19 cellular contexts compared by ENCODE assay signal in genomic region chr16:12462690-12463646, GRCh38.
DNase-seq lines count a peak whose midpoint lies in the region; ATAC-seq and TF ChIP-seq lines count a peak whose summit lies in the region.
"Had no signal": no experiment of that assay in that cellular context is flagged by ENCODE, and none has a peak within 500 bp of the region (broad histone marks: within the 10 kb centered on the region; RNA-seq: fewer than 3 reads in every experiment).

No MANE protein-coding gene starts in this region.

- H3K4me3 Mint-ChIP-seq in T-cell, result no peak overlapping the region
- H3K4me3 Mint-ChIP-seq: activated naive CD8-positive, alpha-beta T cell; GM23338 had no signal

- no peaks in the 10 kb centered on the region for H3K4me1 ChIP-seq in SJCRH30
- no peaks in the 10 kb centered on the region for H3K4me1 ChIP-seq in effector memory CD4-positive, alpha-beta T cell (ENCODE audit: control insufficient read depth, insufficient read depth, low read length, poor library complexity, severe bottlenecking)

- H3K4me1 Mint-ChIP-seq in T-cell, result peaks cover 14 to 16% (median 14%) of the 10 kb centered on the region in 3 donors

- H3K27me3 Mint-ChIP-seq in T-cell, result no peaks in the 10 kb centered on the region
- H3K27me3 Mint-ChIP-seq: activated naive CD8-positive, alpha-beta T cell; progenitor cell of endocrine pancreas had no signal

- peak; percentile 62 for DNase-seq in EH (ENCODE audit: low read depth)
- peak; percentile 34 to 42 for DNase-seq in SJCRH30
- peak; percentile 61 for DNase-seq in fibroblast of mammary gland (ENCODE audit: low read depth)
- peak; percentile 82 for DNase-seq in retinal pigment epithelial cell (ENCODE audit: low read depth)
- no peak for DNase-seq in effector memory CD4-positive, alpha-beta T cell
- DNase-seq in UCSD-AML1 (lab: John Stamatoyannopoulos, UW; ENCODE audit: unreplicated experiment), result no peak
- DNase-seq in T-cell, result no peak
- DNase-seq: activated CD4-positive, CD25-positive, alpha-beta regulatory T cell; activated CD8-positive, alpha-beta memory T cell treated with anti-CD3 and anti-CD28 coated beads, Interleukin-2, amount 50 U/mL, for 4 hours; C1 segment of cervical spinal cord; NCI-H2029; stimulated activated CD4-positive, alpha-beta T cell treated with anti-CD3 and anti-CD28 coated beads, Interleukin-2, amount 100 ng/mL, for 48 hours; upper lobe of right lung had no signal

- no peak for TF ChIP-seq CTCF in fibroblast of mammary gland (conservative IDR thresholded peaks at IDR 0.05; ENCODE audit: control insufficient read depth, insufficient read depth, low read depth, low read length)
- no peak for TF ChIP-seq CTCF in retinal pigment epithelial cell (conservative IDR thresholded peaks at IDR 0.05; ENCODE audit: low read depth, low read length)

- no peaks in the 10 kb centered on the region for H3K9me3 ChIP-seq in SJCRH30 (replicated peaks)
- no peaks in the 10 kb centered on the region for H3K9me3 ChIP-seq in effector memory CD4-positive, alpha-beta T cell (ENCODE audit: control insufficient read depth, low read length)
- H3K9me3 ChIP-seq: upper lobe of right lung had no signal

- H3K4me3 ChIP-seq in SJCRH30, result no peak overlapping the region
- H3K4me3 ChIP-seq in fibroblast of mammary gland (ENCODE audit: control insufficient read depth, low read depth, low read length), result no peak overlapping the region
- H3K4me3 ChIP-seq in retinal pigment epithelial cell (ENCODE audit: low read length), result no peak overlapping the region
- no peak overlapping the region for H3K4me3 ChIP-seq in effector memory CD4-positive, alpha-beta T cell (ENCODE audit: insufficient read depth, low read depth, low read length, poor library complexity, severe bottlenecking)
- H3K4me3 ChIP-seq: coronary artery, GM23338, SK-N-MC, upper lobe of right lung had no signal

- POLR2A ChIA-PET in T-cell (lab: Charles Lee), result no interaction called here

- no peak overlapping the region for H3K27ac Mint-ChIP-seq in T-cell
- H3K27ac Mint-ChIP-seq: activated naive CD8-positive, alpha-beta T cell; GM23338; progenitor cell of endocrine pancreas had no signal

- no peaks in the 10 kb centered on the region for H3K27me3 ChIP-seq in SJCRH30
- H3K27me3 ChIP-seq in effector memory CD4-positive, alpha-beta T cell (replicated peaks; ENCODE audit: control insufficient read depth, insufficient read depth, low read length, poor library complexity, severe bottlenecking), result no peaks in the 10 kb centered on the region
- H3K27me3 ChIP-seq: upper lobe of right lung had no signal

- no peak overlapping the region for H3K27ac ChIP-seq in SJCRH30
- H3K27ac ChIP-seq in effector memory CD4-positive, alpha-beta T cell (ENCODE audit: insufficient read depth, low read length, poor library complexity, severe bottlenecking), result no peak overlapping the region
- H3K27ac ChIP-seq: coronary artery, SK-N-MC, upper lobe of right lung had no signal

- no peaks in the 10 kb centered on the region for H3K9me3 Mint-ChIP-seq in T-cell

- H3K36me3 ChIP-seq in SJCRH30, result no peaks in the 10 kb centered on the region
- H3K36me3 ChIP-seq in effector memory CD4-positive, alpha-beta T cell (ENCODE audit: control insufficient read depth, insufficient read depth, low read length), result no peaks in the 10 kb centered on the region
- H3K36me3 ChIP-seq: upper lobe of right lung had no signal

- ATAC-seq in HG02763 (IDR thresholded peaks at IDR 0.05; ENCODE audit: unreplicated experiment), result no peak
- no peak for ATAC-seq in T-cell (replicated peaks in 1 of 4)
- ATAC-seq: GM23338, upper lobe of right lung had no signal

- CTCF ChIA-PET in T-cell (lab: Charles Lee), result interaction anchor here in 1 of 2 donors (0.5 kb wide), 1 partner anchor 1473 kb away, joined by 5 read pairs; no protein-coding TSS in a partner anchor

- peaks cover 24% of the 10 kb centered on the region for H3K36me3 Mint-ChIP-seq in T-cell

Comparison
In these comparisons a context has a peak if more than half of its experiments do, and no peak if none do; other contexts are left out.
1. DNase-seq: peak in EH (single experiment), SJCRH30 (2 of 2), fibroblast of mammary gland (single experiment) and retinal pigment epithelial cell (single experiment); none in effector memory CD4-positive, alpha-beta T cell (0 of 3), UCSD-AML1 (single experiment) and T-cell (0 of 34).